Comparison of ENCODE assay signal across 10 cellular contexts in the genomic region with DNA sequence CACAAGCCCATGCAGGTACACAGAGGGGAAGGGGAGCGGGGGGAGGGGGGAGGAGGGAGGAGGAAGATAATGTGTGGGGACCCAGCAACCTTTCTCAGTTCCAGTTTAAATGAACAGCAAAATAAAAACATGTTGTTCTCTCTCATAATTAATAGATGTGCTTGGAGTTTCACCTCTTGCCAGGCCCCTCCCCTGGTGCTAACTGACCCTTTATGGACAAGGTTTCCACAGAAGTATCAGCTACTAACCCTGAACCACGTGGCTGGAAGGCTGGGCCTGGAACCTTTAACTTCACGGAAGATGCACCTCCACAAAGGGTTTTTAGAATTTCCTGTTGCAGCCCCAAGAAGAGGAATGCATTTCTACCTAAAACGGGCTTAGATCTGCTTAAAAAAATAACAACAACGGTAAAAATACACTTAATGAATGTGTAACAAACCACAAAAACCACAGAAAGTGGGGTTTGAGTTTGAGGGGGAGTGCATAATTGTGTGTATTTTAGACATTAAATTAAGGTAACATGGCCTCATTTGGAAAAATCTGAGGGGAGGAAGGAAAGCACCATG. TPM values are rescaled to one million over a fixed set of nuclear protein-coding genes. Genes with fewer than 3 reads are reported as not detected.
DNase-seq lines count a peak whose midpoint lies in the region; ATAC-seq and TF ChIP-seq lines count a peak whose summit lies in the region.
"Had no signal": no experiment of that assay in that cellular context is flagged by ENCODE, and none has a peak within 500 bp of the region (broad histone marks: within the 10 kb centered on the region; RNA-seq: fewer than 3 reads in every experiment).

No MANE protein-coding gene starts in this region.

- peak overlapping the region; percentile 65 to 94 (median 78) for H3K4me2 ChIP-seq in BLaER1 treated with 17β-estradiol and CSF1 and Interleukin-3, amounts not matched to agents 10 nM and 100 nM
- H3K4me2 ChIP-seq in PC-3 (ENCODE audit: low read length), result no peak overlapping the region

- peaks cover 38 to 65% (median 50%) of the 10 kb centered on the region in 10 experiments for H3K4me1 ChIP-seq in BLaER1 treated with 17β-estradiol and CSF1 and Interleukin-3, amounts not matched to agents 10 nM and 100 nM
- H3K4me1 ChIP-seq in sigmoid colon, result peaks cover 0 to 21% (median 17%) of the 10 kb centered on the region in 4 donors
- peaks cover 29% of the 10 kb centered on the region for H3K4me1 ChIP-seq in PC-3 (ENCODE audit: insufficient read depth, low read length)

- peak; percentile 39 for DNase-seq in M059J (ENCODE audit: low read depth)
- no peak for DNase-seq in epithelial cell of prostate (ENCODE audit: low read depth, low spot score)
- peak; percentile 59 for DNase-seq in sigmoid colon
- no peak for DNase-seq in NCI-H1105 (lab: John Stamatoyannopoulos, UW)
- no peak for DNase-seq in iPS-NIHi11 (ENCODE audit: low spot score)
- no peak for DNase-seq in PC-3
- DNase-seq: activated T-cell treated with anti-CD3 and anti-CD28 coated beads, Interleukin-2, amount 50 U/mL, for 24 hours; brain microvascular endothelial cell had no signal

- no peak for TF ChIP-seq EP300 in sigmoid colon (IDR thresholded peaks at IDR 0.05)

- WGBS in sigmoid colon, 2 donors, result 17 to 27% methylated on average over 4 of the region's 5 CpGs

- no peaks in the 10 kb centered on the region for H4K20me1 ChIP-seq in BLaER1 treated with 17β-estradiol and CSF1 and Interleukin-3, amounts not matched to agents 10 nM and 100 nM
- H4K20me1 ChIP-seq in PC-3 (ENCODE audit: low read length), result no peaks in the 10 kb centered on the region

- peak overlapping the region in 8 of 11 experiments; percentile 54 to 90 (median 70); a peak in 17 of 22 replicates for H3K27ac ChIP-seq in BLaER1 treated with 17β-estradiol and CSF1 and Interleukin-3, amounts not matched to agents 10 nM and 100 nM
- H3K27ac ChIP-seq in epithelial cell of prostate, result peak overlapping the region; percentile 86
- peak overlapping the region in 2 of 4 donors; percentile 58 to 67 for H3K27ac ChIP-seq in sigmoid colon
- no peak overlapping the region; the same call in 1 of the 2 replicates for H3K27ac ChIP-seq in PC-3 (ENCODE audit: low read length)

- CTCF ChIA-PET in PC-3 (lab: Charles Lee), result no interaction called here

- TF ChIP-seq CTCF in sigmoid colon (IDR thresholded peaks at IDR 0.05), result no peak
- no peak for TF ChIP-seq CTCF in PC-3 (conservative IDR thresholded peaks at IDR 0.05; ENCODE audit: low read depth, low read length)

- peaks cover 6% of the 10 kb centered on the region for H3F3A ChIP-seq in PC-3 (ENCODE audit: low read length, unreplicated experiment)

- peak overlapping the region in 5 of 11 experiments; percentile 6 to 75 (median 34); a peak in 4 of 22 replicates for H3K9ac ChIP-seq in BLaER1 treated with 17β-estradiol and CSF1 and Interleukin-3, amounts not matched to agents 10 nM and 100 nM
- no peak overlapping the region for H3K9ac ChIP-seq in PC-3 (ENCODE audit: low read length)

- H3K9me3 ChIP-seq in BLaER1 treated with 17β-estradiol and CSF1 and Interleukin-3, amounts not matched to agents 10 nM and 100 nM (replicated peaks in 1 of 11), result no peaks in the 10 kb centered on the region
- H3K9me3 ChIP-seq in sigmoid colon (no peaks in the 10 kb centered on the region), PC-3 (ENCODE audit: low read length) (no peaks in the 10 kb centered on the region)

- no peaks in the 10 kb centered on the region for H3K27me3 ChIP-seq in BLaER1 treated with 17β-estradiol and CSF1 and Interleukin-3, amounts not matched to agents 10 nM and 100 nM
- H3K27me3 ChIP-seq in sigmoid colon (no peaks in the 10 kb centered on the region), PC-3 (ENCODE audit: low read length) (no peaks in the 10 kb centered on the region)
- H3K27me3 ChIP-seq: brain microvascular endothelial cell had no signal

- intact Hi-C loops in sigmoid colon (cut with DNase I), result no loop called here
- intact Hi-C loops in PC-3 (cut with micrococcal nuclease), result no loop called here

- TF ChIP-seq POLR2A in sigmoid colon (IDR thresholded peaks at IDR 0.05), result no peak

- no peaks in the 10 kb centered on the region for H3K36me3 ChIP-seq in BLaER1 treated with 17β-estradiol and CSF1 and Interleukin-3, amounts not matched to agents 10 nM and 100 nM
- H3K36me3 ChIP-seq in sigmoid colon, result no peaks in the 10 kb centered on the region
- no peaks in the 10 kb centered on the region for H3K36me3 ChIP-seq in PC-3 (ENCODE audit: low read depth, low read length)
- H3K36me3 ChIP-seq: brain microvascular endothelial cell had no signal

- BruUV-seq in PC-3 (replicated peaks; lab: Mats Ljungman, UMichigan), result no TSS peak

- H3K9me2 ChIP-seq in PC-3 (replicated peaks; ENCODE audit: low read length), result no peaks in the 10 kb centered on the region

- H3K79me2 ChIP-seq in PC-3 (ENCODE audit: low read length), result no peaks in the 10 kb centered on the region

- ATAC-seq in HG02763 (IDR thresholded peaks at IDR 0.05; ENCODE audit: unreplicated experiment) (no peak), PC-3 (no peak)

- no peak overlapping the region for H3K4me3 ChIP-seq in BLaER1 treated with 17β-estradiol and CSF1 and Interleukin-3, amounts not matched to agents 10 nM and 100 nM
- H3K4me3 ChIP-seq in sigmoid colon, result no peak overlapping the region
- H3K4me3 ChIP-seq in PC-3 (ENCODE audit: low read length), result no peak overlapping the region

- H2AFZ ChIP-seq in PC-3 (ENCODE audit: low read length), result no peak overlapping the region

- POLR2A ChIA-PET in PC-3 (lab: Charles Lee; ENCODE audit: unreplicated experiment), result no interaction called here

RNA-seq across cellular contexts. Expression of gene SMAD3, which starts 14.8 kb away (rescaled TPM):
- total RNA-seq in M059J (2014; rRNA removed; shearing (Covaris generic)), result 32.6 and 46.7 TPM in 2 replicates
- 10 to 100 TPM; 17.8 to 28.2 (median 18.4) TPM for total RNA-seq in sigmoid colon
- polyA plus RNA-seq in sigmoid colon, result 10 to 100 TPM; 12.5 to 23.2 (median 13.8) TPM
- 75.6 and 86.4 TPM in 2 replicates for total RNA-seq in PC-3 (2014; rRNA removed)

Comparison
In these comparisons a context has a peak if more than half of its experiments do, and no peak if none do; other contexts are left out.
1. DNase-seq: peak in M059J (single experiment) and sigmoid colon (single experiment); none in epithelial cell of prostate (single experiment), NCI-H1105 (single experiment), iPS-NIHi11 (single experiment) and PC-3 (single experiment).